Comparison of ENCODE assay signal across 7 cellular contexts in the genomic region with DNA sequence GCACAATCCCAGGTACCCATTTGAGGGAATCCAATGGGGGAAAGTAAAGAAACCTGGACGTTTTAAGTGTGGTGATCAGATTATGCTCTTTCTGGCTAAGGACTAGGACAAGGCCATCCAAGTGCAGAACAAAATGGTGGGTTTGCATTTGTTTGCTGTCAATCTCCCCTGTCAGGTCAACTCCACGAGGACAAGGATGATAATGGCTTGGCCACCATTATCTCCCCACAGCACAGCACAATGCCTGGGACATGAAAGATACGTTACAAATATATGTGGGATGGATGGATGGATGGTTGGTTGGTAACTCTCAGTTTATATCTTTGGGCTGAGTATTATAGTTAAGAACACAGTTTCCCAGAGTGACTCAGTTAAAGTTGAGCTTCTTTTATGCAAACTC.
"Had no signal": no experiment of that assay in that cellular context is flagged by ENCODE, and none has a peak within 500 bp of the region (broad histone marks: within the 10 kb centered on the region; RNA-seq: fewer than 3 reads in every experiment).

No MANE protein-coding gene starts in this region.

- DNase-seq: GDM1, GF-D8 had no signal

- ATAC-seq: GM12878 had no signal

- H3K4me3 ChIP-seq: GM12878 had no signal

- FAIRE-seq: G401.6, GM12878, GM12892, GM18507, GM19239 had no signal
